9 cellular contexts compared by ENCODE assay signal in genomic region chr9:113011911-113012381, GRCh38. TPM values are rescaled to one million over a fixed set of nuclear protein-coding genes. Genes with fewer than 3 reads are reported as not detected.
A peak's percentile ranks its signal among the peaks of the same experiment; 100 is the strongest.
DNase-seq lines count a peak whose midpoint lies in the region; ATAC-seq, FAIRE-seq and TF ChIP-seq lines count a peak whose summit lies in the region.
"Had no signal": no experiment of that assay in that cellular context is flagged by ENCODE, and none has a peak within 500 bp of the region (broad histone marks: within the 10 kb centered on the region; RNA-seq: fewer than 3 reads in every experiment).

ZNF883 (minus strand) TSS chr9:113012192.

- H3K79me2 ChIP-seq in Karpas-422 (ENCODE audit: low read length): no peaks in the 10 kb centered on the region

- H3K9me2 ChIP-seq in Karpas-422 (replicated peaks; ENCODE audit: insufficient read depth, low read length): no peaks in the 10 kb centered on the region

- WGBS in heart left ventricle, 4 donors: 2 to 3% (median 2%) methylated on average over 30 of the region's 30 CpGs
- WGBS in ovary, 3 donors: 2% methylated on average over 30 of the region's 30 CpGs

- no peaks in the 10 kb centered on the region for H4K20me1 ChIP-seq in Karpas-422 (ENCODE audit: insufficient read depth, low read depth, low read length)

- ATAC-seq in heart left ventricle: peak; percentile 73 to 93 (median 83)
- no peak for ATAC-seq in HG02571 (IDR thresholded peaks at IDR 0.05; ENCODE audit: unreplicated experiment)

- peaks cover 48% of the 10 kb centered on the region for H3K9me3 Mint-ChIP-seq in activated naive CD8-positive, alpha-beta T cell treated with anti-CD3 and anti-CD28 coated beads for 36 hours

- H3K9me3 ChIP-seq in heart left ventricle (peaks cover 0 to 58% (median 8%) of the 10 kb centered on the region in 12 donors), ovary (no peaks in the 10 kb centered on the region), Karpas-422 (ENCODE audit: low read length) (no peaks in the 10 kb centered on the region)

- H3K36me3 ChIP-seq in heart left ventricle: no peaks in the 10 kb centered on the region
- no peaks in the 10 kb centered on the region for H3K36me3 ChIP-seq in ovary
- H3K36me3 ChIP-seq in Karpas-422 (ENCODE audit: insufficient read depth, low read length): no peaks in the 10 kb centered on the region

- H2AFZ ChIP-seq in Karpas-422 (ENCODE audit: low read length): no peak within 1 kb of the TSS

- peak within 1 kb of the TSS; percentile 63 for H3K27ac Mint-ChIP-seq in activated naive CD8-positive, alpha-beta T cell treated with anti-CD3 and anti-CD28 coated beads for 36 hours

- DNase-seq in DMS53 treated with DMSO at 0.1 percent for 48 hours (lab: John Stamatoyannopoulos, UW; ENCODE audit: unreplicated experiment) (peak; percentile 35), NCI-H2227 treated with DMSO at 0.1 percent for 48 hours (lab: John Stamatoyannopoulos, UW) (peak; percentile 65), heart left ventricle (peak; percentile 51 to 74 (median 66)), ovary (peak; percentile 28 to 71 (median 61)), urothelium cell line (ENCODE audit: low spot score) (peak; percentile 78), Karpas-422 (no peak)
- peak; percentile 30 for DNase-seq in activated naive CD8-positive, alpha-beta T cell treated with anti-CD3 and anti-CD28 coated beads for 36 hours

- H3K27me3 Mint-ChIP-seq in activated naive CD8-positive, alpha-beta T cell treated with anti-CD3 and anti-CD28 coated beads for 36 hours: peaks cover 22% of the 10 kb centered on the region

- intact Hi-C loops in heart left ventricle (cut with DNase I) (no loop called here), ovary (cut with DNase I) (no loop called here)

- no peak for TF ChIP-seq POLR2A in heart left ventricle (IDR thresholded peaks at IDR 0.05)
- TF ChIP-seq POLR2A in ovary (IDR thresholded peaks at IDR 0.05): no peak

- H3K4me1 ChIP-seq in heart left ventricle (no peaks in the 10 kb centered on the region), ovary (ENCODE audit: insufficient read depth) (no peaks in the 10 kb centered on the region), Karpas-422 (ENCODE audit: low read length) (no peaks in the 10 kb centered on the region)

- no peak within 1 kb of the TSS for H3K4me2 ChIP-seq in Karpas-422 (ENCODE audit: low read depth, low read length, poor library complexity, severe bottlenecking)
- H3K4me2 ChIP-seq: KMS-11 had no signal

- no peak within 1 kb of the TSS for H3K9ac ChIP-seq in Karpas-422 (ENCODE audit: low read length)
- H3K9ac ChIP-seq: KMS-11 had no signal

- peaks cover 3% of the 10 kb centered on the region for H3K4me1 Mint-ChIP-seq in activated naive CD8-positive, alpha-beta T cell treated with anti-CD3 and anti-CD28 coated beads for 36 hours

- no peak for FAIRE-seq in urothelium cell line (lab: Jason Lieb, UNC)

- TF ChIP-seq CTCF in heart left ventricle (IDR thresholded peaks at IDR 0.05) (peak in 1 of 12 donors; percentile 16), ovary (IDR thresholded peaks at IDR 0.05) (no peak)

- peak within 1 kb of the TSS; percentile 66 for H3K4me3 Mint-ChIP-seq in activated naive CD8-positive, alpha-beta T cell treated with anti-CD3 and anti-CD28 coated beads for 36 hours

- H3K27ac ChIP-seq in heart left ventricle (no peak within 1 kb of the TSS), ovary (no peak within 1 kb of the TSS), Karpas-422 (ENCODE audit: low read length) (no peak within 1 kb of the TSS)
- H3K27ac ChIP-seq: KMS-11 had no signal

- TF ChIP-seq EP300 in ovary (IDR thresholded peaks at IDR 0.05): no peak

- peak within 1 kb of the TSS; percentile 17 to 64 (median 46) for H3K4me3 ChIP-seq in heart left ventricle
- peak within 1 kb of the TSS; percentile 31 for H3K4me3 ChIP-seq in ovary
- H3K4me3 ChIP-seq in Karpas-422 (ENCODE audit: low read length): no peak within 1 kb of the TSS

- H3K27me3 ChIP-seq in heart left ventricle (no peaks in the 10 kb centered on the region), ovary (no peaks in the 10 kb centered on the region), Karpas-422 (ENCODE audit: low read length) (no peaks in the 10 kb centered on the region)

- H3K36me3 Mint-ChIP-seq in activated naive CD8-positive, alpha-beta T cell treated with anti-CD3 and anti-CD28 coated beads for 36 hours: peaks cover 35% of the 10 kb centered on the region

RNA-seq across cellular contexts. Expression of gene ZNF883, which starts in this region (rescaled TPM):
- total RNA-seq in activated naive CD8-positive, alpha-beta T cell treated with anti-CD3 and anti-CD28 coated beads for 36 hours: 1 to 10 TPM; 1.9 to 2.1 TPM
- total RNA-seq in heart left ventricle (10 to 100 TPM in 1 of 9 donors, 1 to 10 TPM in 8; 1.2 to 11.0 (median 6.2) TPM), ovary (1 to 10 TPM in 6 of 7 donors, under 1 TPM in 1; 0.97 to 3.8 (median 2.5) TPM)
- polyA plus RNA-seq in heart left ventricle (1 to 10 TPM; 1.2 to 5.1 TPM), ovary (1 to 10 TPM; 1.1 to 2.1 TPM)
- not detected in 2 replicates for total RNA-seq in Karpas-422 (2014; rRNA removed; shearing (Covaris generic); ENCODE audit: low replicate concordance)
